Comparison of ENCODE assay signal across 8 cellular contexts in the genomic region with DNA sequence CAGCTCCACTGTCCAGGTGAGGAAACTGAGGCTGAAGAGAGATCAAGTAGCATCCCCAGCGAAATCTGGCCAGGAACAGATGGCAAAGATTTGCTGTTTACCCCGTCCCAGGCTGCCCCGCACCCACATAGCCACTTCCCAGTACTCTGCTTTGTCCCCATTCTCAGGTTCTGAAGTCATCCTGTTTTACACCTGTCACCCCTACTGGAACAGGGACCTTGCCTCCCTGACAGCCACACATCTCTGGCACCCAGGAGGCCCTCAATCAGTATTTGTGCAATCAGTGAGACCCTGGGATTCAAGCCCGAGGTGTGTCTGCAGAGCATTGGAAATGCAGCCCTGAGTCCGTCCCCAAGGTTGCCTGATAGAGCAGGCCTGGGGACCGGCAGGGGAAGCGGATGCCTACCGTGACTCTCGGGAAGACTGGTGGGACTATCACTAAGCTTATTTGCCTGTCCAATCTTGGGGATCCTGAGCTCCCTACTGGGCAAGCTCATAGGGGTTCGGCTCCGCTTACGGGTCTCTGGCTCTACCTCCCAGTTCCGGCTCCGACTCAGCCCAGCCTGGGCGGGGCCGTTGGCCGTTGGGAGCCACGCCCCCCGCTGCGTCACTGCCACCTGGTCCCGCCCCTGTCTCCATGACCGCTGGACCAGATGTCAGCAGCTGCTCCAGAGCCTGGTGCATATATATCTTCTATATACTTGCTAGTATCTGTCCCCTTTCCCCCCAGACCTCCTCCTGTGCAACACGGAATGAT. TPM values are rescaled to one million over a fixed set of nuclear protein-coding genes. Genes with fewer than 3 reads are reported as not detected.
DNase-seq lines count a peak whose midpoint lies in the region; ATAC-seq and TF ChIP-seq lines count a peak whose summit lies in the region.

No MANE protein-coding gene starts in this region.

- CTCF ChIA-PET in BJ (lab: Yijun Ruan, JAX) (interaction anchor here (1.1 kb wide), 1 partner anchor 53 kb away, joined by 3 read pairs; no protein-coding TSS in a partner anchor), SK-N-SH (lab: Yijun Ruan, JAX) (no interaction called here)

- ATAC-seq in GM19372 (IDR thresholded peaks at IDR 0.05; ENCODE audit: low read depth, unreplicated experiment) = peak; percentile 65
- ATAC-seq in HG03571 (IDR thresholded peaks at IDR 0.05; ENCODE audit: unreplicated experiment) = peak; percentile 60
- ATAC-seq in activated naive CD4-positive, alpha-beta T cell treated with anti-CD3 and anti-CD28 coated beads, Interleukin-2, amount 50 U/mL, for 72 hours = peak; percentile 51 to 68

- TF ChIP-seq RAD21 in SK-N-SH (IDR thresholded peaks at IDR 0.05; ENCODE audit: low read length) = no peak

- no peaks in the 10 kb centered on the region for H4K20me1 ChIP-seq in SK-N-SH (ENCODE audit: insufficient read depth)
- H4K20me1 ChIP-seq in osteoblast (ENCODE audit: insufficient read depth, low read length) = no peaks in the 10 kb centered on the region

- no peaks in the 10 kb centered on the region for H3K36me3 Mint-ChIP-seq in activated naive CD4-positive, alpha-beta T cell treated with anti-CD3 and anti-CD28 coated beads, Interleukin-2, amount 50 U/mL, for 72 hours

- H3K4me1 ChIP-seq in SK-N-SH (ENCODE audit: control insufficient read depth in 1 of 2, insufficient read depth in 2 of 2, low read depth in 1 of 2, low read length in 1 of 2) = peaks cover 0 to 22% of the 10 kb centered on the region in 2 experiments; a peak in 1 of 4 replicates
- H3K4me1 ChIP-seq in osteoblast (ENCODE audit: insufficient read depth, low read length) = peaks cover 39% of the 10 kb centered on the region
- H3K4me1 ChIP-seq in thymus (ENCODE audit: control insufficient read depth, insufficient read depth, low read length) = peaks cover 11% of the 10 kb centered on the region

- WGBS in SK-N-SH (ENCODE audit: low lambda C conversion rate) = 18% methylated on average over 10 of the region's 23 CpGs
- 10% methylated on average over 23 of the region's 23 CpGs for whole genome bisulfite sequencing in thymus

- intact Hi-C loops in head of caudate nucleus (cut with DNase I) = no loop called here

- H3K27ac Mint-ChIP-seq in activated naive CD4-positive, alpha-beta T cell treated with anti-CD3 and anti-CD28 coated beads, Interleukin-2, amount 50 U/mL, for 72 hours = no peak overlapping the region

- TF ChIP-seq CTCF in BJ (IDR thresholded peaks at IDR 0.05; ENCODE audit: insufficient read depth, low read depth, low read length) (no peak), SK-N-SH (IDR thresholded peaks at IDR 0.05) (no peak), osteoblast (IDR thresholded peaks at IDR 0.05; ENCODE audit: extremely low read depth, low read depth, low read length) (no peak)

- no peaks in the 10 kb centered on the region; the same call in 1 of the 2 replicates for H3K79me2 ChIP-seq in SK-N-SH (ENCODE audit: insufficient read depth)
- H3K79me2 ChIP-seq in osteoblast (ENCODE audit: insufficient read depth, low read length) = no peaks in the 10 kb centered on the region

- peak overlapping the region; percentile 61 for H2AFZ ChIP-seq in SK-N-SH (ENCODE audit: low read depth)
- peak overlapping the region; percentile 91 for H2AFZ ChIP-seq in osteoblast (ENCODE audit: low read length)

- no peaks in the 10 kb centered on the region for H3K27me3 ChIP-seq in BJ (ENCODE audit: control insufficient read depth, insufficient read depth, low read length)
- no peaks in the 10 kb centered on the region for H3K27me3 ChIP-seq in SK-N-SH (ENCODE audit: insufficient read depth)
- H3K27me3 ChIP-seq in osteoblast (ENCODE audit: insufficient read depth, low read length) = no peaks in the 10 kb centered on the region
- peaks cover 13% of the 10 kb centered on the region for H3K27me3 ChIP-seq in thymus (ENCODE audit: control insufficient read depth, insufficient read depth)

- H3K36me3 ChIP-seq in BJ (ENCODE audit: control insufficient read depth, insufficient read depth, low read length) (no peaks in the 10 kb centered on the region; the same call in 1 of the 2 replicates), SK-N-SH (replicated peaks in 1 of 2; ENCODE audit: control insufficient read depth in 1 of 2, insufficient read depth in 2 of 2, low read length in 1 of 2) (peaks cover 0 to under 1% of the 10 kb centered on the region in 2 experiments), osteoblast (ENCODE audit: insufficient read depth, low read length) (no peaks in the 10 kb centered on the region), thymus (ENCODE audit: control insufficient read depth, insufficient read depth) (peaks cover under 1% of the 10 kb centered on the region)

- peak overlapping the region; percentile 78 for H3K4me2 ChIP-seq in SK-N-SH
- peak overlapping the region; percentile 88 for H3K4me2 ChIP-seq in osteoblast (ENCODE audit: insufficient read depth, low read length)

- H3K27ac ChIP-seq in SK-N-SH (ENCODE audit: low read depth in 2 of 2, low read length in 1 of 2) (peak overlapping the region in 1 of 2 experiments; percentile 47; a peak in 2 of 4 replicates), osteoblast (ENCODE audit: low read depth, low read length) (peak overlapping the region; percentile 51), thymus (ENCODE audit: low read depth) (no peak overlapping the region)

- POLR2A ChIA-PET in BJ (lab: Charles Lee) = interaction anchor here (0.6 kb wide), 1 partner anchor 76 kb away, joined by 3 read pairs; no protein-coding TSS in a partner anchor
- POLR2A ChIA-PET in SK-N-SH (lab: Yijun Ruan, JAX) = no interaction called here

- H3K9me2 ChIP-seq in SK-N-SH = no peaks in the 10 kb centered on the region

- H3K9me3 Mint-ChIP-seq in activated naive CD4-positive, alpha-beta T cell treated with anti-CD3 and anti-CD28 coated beads, Interleukin-2, amount 50 U/mL, for 72 hours = no peaks in the 10 kb centered on the region

- H3K4me3 ChIP-seq in BJ (ENCODE audit: low read depth, low read length) (peak overlapping the region; percentile 47), SK-N-SH (ENCODE audit: low read depth in 2 of 2, low read length in 1 of 2) (peak overlapping the region; percentile 56 to 57), osteoblast (ENCODE audit: insufficient read depth, low read length) (peak overlapping the region; percentile 72), thymus (ENCODE audit: low read length) (peak overlapping the region; percentile 55)

- H3K9ac ChIP-seq in SK-N-SH = peak overlapping the region; percentile 43

- no peak for TF ChIP-seq EP300 in SK-N-SH (IDR thresholded peaks at IDR 0.05; ENCODE audit: borderline replicate concordance in 1 of 2, low read depth in 1 of 2, low read length in 1 of 2)

- DNase-seq in BJ (ENCODE audit: low read depth) = no peak
- DNase-seq in SK-N-SH = peak; percentile 91
- DNase-seq in activated naive CD4-positive, alpha-beta T cell treated with anti-CD3 and anti-CD28 coated beads, Interleukin-2, amount 50 U/mL, for 72 hours (ENCODE audit: low spot score in 2 of 2) = peak in 1 of 2 donors; percentile 83
- DNase-seq in head of caudate nucleus = peak; percentile 49 to 90 (median 81)
- DNase-seq in osteoblast (ENCODE audit: insufficient read length, low spot score, missing footprints) = peak; percentile 93

- peaks cover 13% of the 10 kb centered on the region for H3F3A ChIP-seq in SK-N-SH (replicated peaks; ENCODE audit: insufficient read depth)

- H3K9me3 ChIP-seq in SK-N-SH = no peaks in the 10 kb centered on the region
- no peaks in the 10 kb centered on the region for H3K9me3 ChIP-seq in osteoblast (ENCODE audit: low read depth, low read length)
- no peaks in the 10 kb centered on the region for H3K9me3 ChIP-seq in thymus (ENCODE audit: control insufficient read depth)

TF ChIP-seq in SK-N-SH, 30 proteins besides CTCF, POLR2A, EP300 and RAD21:
- no peak for TF ChIP-seq TAF1 (IDR thresholded peaks at IDR 0.05; ENCODE audit: borderline replicate concordance, low read depth, low read length)
- 0 out of 2 replicates have a peak, but pooled peaks have one; percentile 10 for TF ChIP-seq TCF12 (IDR thresholded peaks at IDR 0.05)
- peak; percentile 36; the same call in 1 of the 2 replicates for TF ChIP-seq POLR2AphosphoS5 (IDR thresholded peaks at IDR 0.05; ENCODE audit: low read depth, low read length)
- 0 out of 2 replicates have a peak, but pooled peaks have one; percentile 12 for TF ChIP-seq MXI1 (IDR thresholded peaks at IDR 0.05; ENCODE audit: low read depth, low read length)

RNA-seq across cellular contexts. Expression of a gene that starts 17.5 kb away (rescaled TPM):
- polyA plus RNA-seq in BJ (2011; rRNA removed) (5.6 and 5.9 TPM in 2 replicates), SK-N-SH (2012; rRNA removed) (7.3 and 9.6 TPM in 2 replicates), thymus (6.6 TPM)
- polyA minus RNA-seq in BJ (2011; rRNA and poly(A)+ RNA removed) = 10.8 TPM in 2 replicates
- polyA plus RNA-seq in SK-N-SH (2012; cell fraction: cytosol; rRNA removed) = 7.1 and 7.7 TPM in 2 replicates
- polyA plus RNA-seq in SK-N-SH (2012; cell fraction: nucleus; rRNA removed) = 17.6 and 31.8 TPM in 2 replicates
- 100 to 1,000 TPM in 1 of 2 donors, 10 to 100 TPM in 1; 69.7 to 101 TPM for total RNA-seq in activated naive CD4-positive, alpha-beta T cell treated with anti-CD3 and anti-CD28 coated beads, Interleukin-2, amount 50 U/mL, for 72 hours
- 3.2 and 6.2 TPM in 2 replicates for total RNA-seq in osteoblast

RNA-seq across cellular contexts. Expression of a gene that starts 22.1 kb away (rescaled TPM):
- polyA plus RNA-seq in BJ (2011; rRNA removed) = 152 and 200 TPM in 2 replicates
- polyA minus RNA-seq in BJ (2011; rRNA and poly(A)+ RNA removed) = 30.3 and 59.5 TPM in 2 replicates
- 113 and 123 TPM in 2 replicates for polyA plus RNA-seq in SK-N-SH (2012; rRNA removed)
- polyA plus RNA-seq in SK-N-SH (2012; cell fraction: cytosol; rRNA removed) = 114 and 115 TPM in 2 replicates
- 41.4 and 85.1 TPM in 2 replicates for polyA plus RNA-seq in SK-N-SH (2012; cell fraction: nucleus; rRNA removed)
- 10 to 100 TPM; 33.6 to 42.1 TPM for total RNA-seq in activated naive CD4-positive, alpha-beta T cell treated with anti-CD3 and anti-CD28 coated beads, Interleukin-2, amount 50 U/mL, for 72 hours
- 55.7 and 58.3 TPM in 2 replicates for total RNA-seq in osteoblast
- polyA plus RNA-seq in thymus = 35.2 TPM

RNA-seq across cellular contexts. Expression of a gene that starts 56.6 kb away (rescaled TPM):
- polyA plus RNA-seq in BJ (2011; rRNA removed) = 1.9 and 4.0 TPM in 2 replicates
- polyA minus RNA-seq in BJ (2011; rRNA and poly(A)+ RNA removed) = 3.2 and 4.6 TPM in 2 replicates
- 3.9 and 5.5 TPM in 2 replicates for polyA plus RNA-seq in SK-N-SH (2012; rRNA removed)
- 1.9 and 3.9 TPM in 2 replicates for polyA plus RNA-seq in SK-N-SH (2012; cell fraction: cytosol; rRNA removed)
- polyA plus RNA-seq in SK-N-SH (2012; cell fraction: nucleus; rRNA removed) = 6.5 and 6.9 TPM in 2 replicates
- 1 to 10 TPM; 1.6 to 6.7 TPM for total RNA-seq in activated naive CD4-positive, alpha-beta T cell treated with anti-CD3 and anti-CD28 coated beads, Interleukin-2, amount 50 U/mL, for 72 hours
- 3.5 and 4.3 TPM in 2 replicates for total RNA-seq in osteoblast
- 1.6 TPM for polyA plus RNA-seq in thymus
